Comparison of ENCODE assay signal across 8 cellular contexts in the genomic region with DNA sequence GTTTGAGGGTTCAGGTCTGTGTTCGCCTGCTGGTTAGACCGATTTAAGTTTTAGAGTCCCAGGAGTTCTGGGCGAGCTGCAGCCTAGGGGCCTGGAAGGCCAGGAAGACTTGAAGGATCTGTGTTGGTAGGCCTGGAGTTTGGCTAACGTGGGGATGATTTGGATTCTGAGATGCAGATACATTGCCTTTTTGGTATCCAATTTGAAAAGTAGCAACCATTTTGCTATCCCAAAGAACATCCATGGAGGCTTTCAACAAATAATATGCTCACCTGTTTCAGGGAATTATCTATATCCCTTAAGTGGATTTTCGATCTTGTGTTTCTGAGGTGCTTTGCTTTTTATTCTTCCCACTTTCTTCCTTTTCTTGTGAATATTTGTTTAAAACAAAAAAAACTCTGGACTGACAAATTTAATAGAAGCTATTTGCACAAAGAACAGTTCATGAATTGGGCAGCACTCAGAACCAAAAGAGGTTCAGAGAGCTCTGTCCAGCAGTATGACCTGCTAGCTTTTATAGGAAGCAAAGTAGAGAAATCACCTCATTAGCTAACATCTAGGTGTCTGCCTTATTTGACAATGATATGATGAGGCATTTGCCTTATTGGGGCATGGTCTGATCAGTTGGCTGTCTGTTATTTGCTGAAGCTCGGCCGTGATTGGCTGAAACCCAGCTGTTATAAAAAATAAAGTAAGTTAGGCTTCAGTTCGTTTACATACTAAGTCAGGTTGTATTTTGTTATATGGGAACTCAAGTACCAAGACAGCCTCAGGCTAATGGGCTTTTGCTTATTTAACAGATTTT. TPM values are rescaled to one million over a fixed set of nuclear protein-coding genes. Genes with fewer than 3 reads are reported as not detected.
A peak's percentile ranks its signal among the peaks of the same experiment; 100 is the strongest.
DNase-seq lines count a peak whose midpoint lies in the region; ATAC-seq, FAIRE-seq and TF ChIP-seq lines count a peak whose summit lies in the region.

No MANE protein-coding gene starts in this region.

- FAIRE-seq in D721Med (lab: Jason Lieb, UNC) = no peak

- H3K9me3 ChIP-seq in Peyer's patch (no peaks in the 10 kb centered on the region), psoas muscle (no peaks in the 10 kb centered on the region)

- H3K4me1 ChIP-seq in Peyer's patch = peaks cover 0 to 27% (median 13%) of the 10 kb centered on the region in 4 donors
- H3K4me1 ChIP-seq in psoas muscle = peaks cover 26% of the 10 kb centered on the region

- intact Hi-C loops in psoas muscle (cut with DNase I) = loop anchor here (5.0 to 10.0 kb wide), 4 partner anchors 67 to 288 kb away; no protein-coding TSS in a partner anchor

- WGBS in psoas muscle, 3 donors = 51 to 63% (median 54%) methylated on average over 8 of the region's 8 CpGs

- TF ChIP-seq POLR2A in Peyer's patch (IDR thresholded peaks at IDR 0.05) (no peak), erythroblast (IDR thresholded peaks at IDR 0.05; ENCODE audit: low read length) (peak; percentile 3)

- H3K4me3 ChIP-seq in GM12864 (ENCODE audit: low read depth, low read length) = peak overlapping the region; percentile 98
- H3K4me3 ChIP-seq in Peyer's patch = peak overlapping the region; percentile 82 to 88 (median 86)
- H3K4me3 ChIP-seq in psoas muscle = peak overlapping the region; percentile 97

- H3K36me3 ChIP-seq in Peyer's patch = peaks cover 0 to 14% (median 0%) of the 10 kb centered on the region in 3 donors
- peaks cover 5 to 31% of the 10 kb centered on the region in 2 donors for H3K36me3 ChIP-seq in psoas muscle (ENCODE audit: insufficient read depth in 1 of 2, low read depth in 1 of 2)

- TF ChIP-seq CTCF in GM12864 (IDR thresholded peaks at IDR 0.05; ENCODE audit: low read depth, low read length, missing control alignments) (no peak), Peyer's patch (IDR thresholded peaks at IDR 0.05) (no peak), psoas muscle (IDR thresholded peaks at IDR 0.05) (no peak), D721Med (IDR thresholded peaks at IDR 0.05; ENCODE audit: insufficient read depth, missing control alignments) (no peak)

- ATAC-seq in psoas muscle = no peak
- ATAC-seq in HG03095 (IDR thresholded peaks at IDR 0.05; ENCODE audit: unreplicated experiment) = no peak

- no peaks in the 10 kb centered on the region for H3K27me3 ChIP-seq in Peyer's patch
- no peaks in the 10 kb centered on the region for H3K27me3 ChIP-seq in psoas muscle (ENCODE audit: insufficient read depth in 3 of 3, low read length in 2 of 3)

- H3K27ac ChIP-seq in Peyer's patch (peak overlapping the region; percentile 87 to 95 (median 91)), psoas muscle (peak overlapping the region; percentile 96)

- DNase-seq in GM12864 (ENCODE audit: low read depth) (no peak), Peyer's patch (no peak), erythroblast (lab: John Stamatoyannopoulos, UW) (peak; percentile 43 to 67), psoas muscle (no peak), middle frontal gyrus (ENCODE audit: extremely low spot score, low spot score) (no peak), DMS79 treated with DMSO at 0.1 percent for 48 hours (lab: John Stamatoyannopoulos, UW) (no peak), D721Med (ENCODE audit: insufficient read length, low spot score) (no peak)

RNA-seq across cellular contexts. Expression of gene TRIM4, which starts 0.7 kb away (rescaled TPM):
- total RNA-seq in Peyer's patch (10 to 100 TPM; 52.1 to 80.9 (median 59.9) TPM), psoas muscle (1 to 10 TPM; 4.4 to 8.9 (median 6.1) TPM)
- polyA plus RNA-seq in psoas muscle = 1 to 10 TPM; 2.6 to 8.8 (median 4.3) TPM

RNA-seq across cellular contexts. Expression of gene GJC3, which starts 9.4 kb away (rescaled TPM):
- total RNA-seq in Peyer's patch (not detected), psoas muscle (under 1 TPM in 1 of 4 donors, not detected in 3; 0.34 TPM)
- polyA plus RNA-seq in psoas muscle = under 1 TPM; 0.08 to 0.52 (median 0.08) TPM

RNA-seq across cellular contexts. Expression of gene OR2AE1, which starts 43.2 kb away (rescaled TPM):
- total RNA-seq in Peyer's patch (not detected), psoas muscle (not detected)
- polyA plus RNA-seq in psoas muscle = under 1 TPM in 2 of 3 donors, not detected in 1; 0.05 to 0.17 TPM

RNA-seq across cellular contexts. Expression of gene AZGP1, which starts 55.8 kb away (rescaled TPM):
- total RNA-seq in Peyer's patch = 10 to 100 TPM in 3 of 4 donors, 1 to 10 TPM in 1; 3.3 to 30.3 (median 19.3) TPM
- total RNA-seq in psoas muscle = under 1 TPM; 0.49 to 0.82 (median 0.59) TPM
- polyA plus RNA-seq in psoas muscle = 1 to 10 TPM in 2 of 3 donors, under 1 TPM in 1; 0.73 to 2.4 (median 1.6) TPM

Comparison
In these comparisons a context has a peak if more than half of its experiments do, and no peak if none do; other contexts are left out.
1. DNase-seq: peak in erythroblast (2 of 2); none in GM12864 (single experiment), Peyer's patch (0 of 3), psoas muscle (0 of 2), middle frontal gyrus (single experiment), DMS79 treated with DMSO at 0.1 percent for 48 hours (single experiment) and D721Med (single experiment).
2. RNA of gene TRIM4, which starts 0.7 kb away (total RNA-seq): 52.1 to 80.9 TPM in Peyer's patch; 4.4 to 8.9 TPM in psoas muscle; every median in the first group is over 4 times any median in the second.
3. Peak in every context shown above with its lines, with median percentiles within 50 percentile points of each other: H3K4me3 ChIP-seq.